9 cellular contexts compared by ENCODE assay signal in genomic region chr9:70120834-70121510, GRCh38.
DNase-seq lines count a peak whose midpoint lies in the region; ATAC-seq and TF ChIP-seq lines count a peak whose summit lies in the region.
"Had no signal": no experiment of that assay in that cellular context is flagged by ENCODE, and none has a peak within 500 bp of the region (broad histone marks: within the 10 kb centered on the region; RNA-seq: fewer than 3 reads in every experiment).

No MANE protein-coding gene starts in this region.

- TF ChIP-seq CTCF in astrocyte of the cerebellum (IDR thresholded peaks at IDR 0.05; ENCODE audit: low read depth, low read length, missing control alignments) = peak; percentile 38
- peak; percentile 25 for TF ChIP-seq CTCF in kidney epithelial cell (IDR thresholded peaks at IDR 0.05; ENCODE audit: insufficient read depth, low read length, poor library complexity, severe bottlenecking)

- H3K4me1 Mint-ChIP-seq in activated T-cell treated with anti-CD3 and anti-CD28 coated beads, Interleukin-2, amount 50 U/mL, for 72 hours (ENCODE audit: low read depth) = no peaks in the 10 kb centered on the region
- H3K4me1 Mint-ChIP-seq in activated T-cell treated with anti-CD3 and anti-CD28 coated beads, Interleukin-2, amount 50 U/mL, for 24 hours (ENCODE audit: low read depth) = no peaks in the 10 kb centered on the region

- no peak overlapping the region for H3K27ac Mint-ChIP-seq in activated T-cell treated with anti-CD3 and anti-CD28 coated beads, Interleukin-2, amount 50 U/mL, for 72 hours
- H3K27ac Mint-ChIP-seq in activated T-cell treated with anti-CD3 and anti-CD28 coated beads, Interleukin-2, amount 50 U/mL, for 24 hours = no peak overlapping the region

- in situ Hi-C loops in astrocyte of the cerebellum (cut with HindIII; ENCODE audit: low sequenced_read_pairs) = loop anchor here (5.0 kb wide), 1 partner anchor 51 kb away; no protein-coding TSS in a partner anchor

- no peak overlapping the region for H3K4me3 Mint-ChIP-seq in activated T-cell treated with anti-CD3 and anti-CD28 coated beads, Interleukin-2, amount 50 U/mL, for 72 hours
- no peak overlapping the region for H3K4me3 Mint-ChIP-seq in activated T-cell treated with anti-CD3 and anti-CD28 coated beads, Interleukin-2, amount 50 U/mL, for 24 hours

- peaks cover 22% of the 10 kb centered on the region for H3K27me3 Mint-ChIP-seq in activated T-cell treated with anti-CD3 and anti-CD28 coated beads, Interleukin-2, amount 50 U/mL, for 72 hours (ENCODE audit: low read depth)
- peaks cover 14% of the 10 kb centered on the region for H3K27me3 Mint-ChIP-seq in activated T-cell treated with anti-CD3 and anti-CD28 coated beads, Interleukin-2, amount 50 U/mL, for 24 hours

- peak; percentile 67 to 71 for ATAC-seq in activated T-cell treated with anti-CD3 and anti-CD28 coated beads, Interleukin-2, amount 50 U/mL, for 72 hours (replicated peaks in 1 of 2)
- ATAC-seq in HG02840 (IDR thresholded peaks at IDR 0.05; ENCODE audit: low FRiP score, unreplicated experiment) = no peak

- peak in 1 of 2 donors; percentile 1 for DNase-seq in activated T-cell treated with anti-CD3 and anti-CD28 coated beads, Interleukin-2, amount 50 U/mL, for 72 hours
- DNase-seq in activated T-cell treated with anti-CD3 and anti-CD28 coated beads, Interleukin-2, amount 50 U/mL, for 24 hours = no peak
- DNase-seq in astrocyte of the cerebellum (ENCODE audit: low read depth) = peak; percentile 87
- DNase-seq in kidney epithelial cell (ENCODE audit: low read depth) = peak; percentile 88
- peak; percentile 62 for DNase-seq in ureter (ENCODE audit: low spot score)
- DNase-seq in NCI-H1417 (lab: John Stamatoyannopoulos, UW) = no peak
- no peak for DNase-seq in activated CD8-positive, alpha-beta memory T cell treated with anti-CD3 and anti-CD28 coated beads, Interleukin-2, amount 50 U/mL, for 48 hours
- DNase-seq: activated CD4-positive, alpha-beta T cell treated with anti-CD3 and anti-CD28 coated beads for 4 hours had no signal

- H3K36me3 Mint-ChIP-seq in activated T-cell treated with anti-CD3 and anti-CD28 coated beads, Interleukin-2, amount 50 U/mL, for 72 hours (ENCODE audit: insufficient read depth in 2 of 2) = no peaks in the 10 kb centered on the region
- H3K36me3 Mint-ChIP-seq in activated T-cell treated with anti-CD3 and anti-CD28 coated beads, Interleukin-2, amount 50 U/mL, for 24 hours (ENCODE audit: low read depth) = no peaks in the 10 kb centered on the region

- peaks cover 1% of the 10 kb centered on the region for H3K36me3 ChIP-seq in kidney epithelial cell (ENCODE audit: control insufficient read depth, insufficient read depth, low read length)

- H3K9me3 Mint-ChIP-seq in activated T-cell treated with anti-CD3 and anti-CD28 coated beads, Interleukin-2, amount 50 U/mL, for 72 hours = no peaks in the 10 kb centered on the region
- no peaks in the 10 kb centered on the region for H3K9me3 Mint-ChIP-seq in activated T-cell treated with anti-CD3 and anti-CD28 coated beads, Interleukin-2, amount 50 U/mL, for 24 hours

- H3K4me3 ChIP-seq in astrocyte of the cerebellum (ENCODE audit: low read depth, low read length) = no peak overlapping the region
- no peak overlapping the region for H3K4me3 ChIP-seq in kidney epithelial cell (ENCODE audit: low read depth, low read length)

- no peaks in the 10 kb centered on the region for H3K27me3 ChIP-seq in kidney epithelial cell (ENCODE audit: control insufficient read depth, insufficient read depth, low read length)

Comparison
In these comparisons a context has a peak if more than half of its experiments do, and no peak if none do; other contexts are left out.
1. DNase-seq: peak in astrocyte of the cerebellum (single experiment), kidney epithelial cell (single experiment) and ureter (single experiment); none in activated T-cell treated with anti-CD3 and anti-CD28 coated beads, Interleukin-2, amount 50 U/mL, for 24 hours (single experiment), NCI-H1417 (0 of 3) and activated CD8-positive, alpha-beta memory T cell treated with anti-CD3 and anti-CD28 coated beads, Interleukin-2, amount 50 U/mL, for 48 hours (single experiment).